21 cellular contexts compared by ENCODE assay signal in the genomic region with DNA sequence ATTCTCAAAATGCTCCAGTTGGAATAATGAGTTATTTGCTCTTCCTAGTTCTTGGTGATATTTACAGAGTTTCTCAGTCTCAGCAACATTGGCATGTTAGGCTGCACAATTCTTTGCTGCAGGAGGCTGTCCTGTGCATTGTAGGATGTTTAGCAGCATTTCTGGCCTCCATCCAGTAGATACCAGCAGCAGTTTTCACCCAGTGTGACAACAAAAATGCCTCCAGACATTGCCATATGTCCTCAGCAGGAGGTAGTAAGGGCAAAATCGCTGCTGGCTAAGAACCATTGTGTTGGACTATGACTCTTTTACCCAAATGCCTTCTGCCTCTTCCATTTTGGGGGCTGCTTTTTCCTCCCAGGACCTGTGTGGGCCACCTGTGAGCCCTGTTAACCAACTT.
"Had no signal": no experiment of that assay in that cellular context is flagged by ENCODE, and none has a peak within 500 bp of the region (broad histone marks: within the 10 kb centered on the region; RNA-seq: fewer than 3 reads in every experiment).

No MANE protein-coding gene starts in this region.

- H3K4me1 ChIP-seq: gastrocnemius medialis, left lung had no signal

- H3K4me1 Mint-ChIP-seq: central memory CD8-positive, alpha-beta T cell had no signal

- H3K9me3 ChIP-seq: gastrocnemius medialis, left lung, pancreas, right lobe of liver, thoracic aorta, upper lobe of right lung had no signal

- H3K4me3 ChIP-seq: gastrocnemius medialis, left lung, pancreas, right lobe of liver, thoracic aorta, upper lobe of right lung had no signal

- FAIRE-seq: pancreas, small intestine had no signal

- H3K36me3 ChIP-seq: gastrocnemius medialis, left lung, pancreas, right lobe of liver, thoracic aorta, upper lobe of right lung had no signal

- DNase-seq: activated CD4-positive, alpha-beta T cell treated with anti-CD3 and anti-CD28 coated beads, Interleukin-2, amount 10 ng/mL, durations not matched to agents 24 days and 14 days; activated CD8-positive, alpha-beta memory T cell treated with anti-CD3 and anti-CD28 coated beads for 24 hours; activated CD8-positive, alpha-beta memory T cell treated with anti-CD3 and anti-CD28 coated beads, Interleukin-2, amount 50 U/mL, for 48 hours; activated effector memory CD4-positive, alpha-beta T cell treated with anti-CD3 and anti-CD28 coated beads, Interleukin-2, amount 50 U/mL, for 16 hours; activated T-cell treated with anti-CD3 and anti-CD28 coated beads, Interleukin-2, amount 50 U/mL, for 48 hours; amygdala; effector CD4-positive, alpha-beta T cell; gastrocnemius medialis; head of caudate nucleus; left lung; mammary epithelial cell; pancreas; right lobe of liver; stimulated activated CD4-positive, alpha-beta T cell treated with anti-CD3 and anti-CD28 coated beads, Interleukin-4, amount 100 ng/mL, for 1 hour; T-helper 1 cell; T1000; upper lobe of right lung had no signal

- H3K27ac Mint-ChIP-seq: activated CD4-positive, alpha-beta T cell treated with anti-CD3 and anti-CD28 coated beads, Interleukin-2, amount 10 ng/mL, durations not matched to agents 24 days and 14 days; activated naive CD4-positive, alpha-beta T cell treated with anti-CD3 and anti-CD28 coated beads, Interleukin-2, amount 50 U/mL, for 24 hours had no signal

- H3K4me3 Mint-ChIP-seq: activated CD4-positive, alpha-beta T cell treated with anti-CD3 and anti-CD28 coated beads, Interleukin-2, amount 10 ng/mL, durations not matched to agents 24 days and 14 days; activated naive CD4-positive, alpha-beta T cell treated with anti-CD3 and anti-CD28 coated beads, Interleukin-2, amount 50 U/mL, for 24 hours; central memory CD8-positive, alpha-beta T cell had no signal

- H3K27ac ChIP-seq: gastrocnemius medialis, left lung, right lobe of liver, thoracic aorta, upper lobe of right lung had no signal

- H3K27me3 ChIP-seq: gastrocnemius medialis, left lung, pancreas, right lobe of liver, upper lobe of right lung had no signal

- H3K27me3 Mint-ChIP-seq: activated naive CD4-positive, alpha-beta T cell treated with anti-CD3 and anti-CD28 coated beads, Interleukin-2, amount 50 U/mL, for 24 hours; central memory CD8-positive, alpha-beta T cell had no signal

- H3K36me3 Mint-ChIP-seq: activated naive CD4-positive, alpha-beta T cell treated with anti-CD3 and anti-CD28 coated beads, Interleukin-2, amount 50 U/mL, for 24 hours had no signal

- ATAC-seq: gastrocnemius medialis, left lung, pancreas, upper lobe of right lung had no signal

- H3K9me3 Mint-ChIP-seq: activated CD4-positive, alpha-beta T cell treated with anti-CD3 and anti-CD28 coated beads, Interleukin-2, amount 10 ng/mL, durations not matched to agents 24 days and 14 days; activated naive CD4-positive, alpha-beta T cell treated with anti-CD3 and anti-CD28 coated beads, Interleukin-2, amount 50 U/mL, for 24 hours; central memory CD8-positive, alpha-beta T cell had no signal
